Comparison of ENCODE assay signal across 23 cellular contexts in the genomic region with DNA sequence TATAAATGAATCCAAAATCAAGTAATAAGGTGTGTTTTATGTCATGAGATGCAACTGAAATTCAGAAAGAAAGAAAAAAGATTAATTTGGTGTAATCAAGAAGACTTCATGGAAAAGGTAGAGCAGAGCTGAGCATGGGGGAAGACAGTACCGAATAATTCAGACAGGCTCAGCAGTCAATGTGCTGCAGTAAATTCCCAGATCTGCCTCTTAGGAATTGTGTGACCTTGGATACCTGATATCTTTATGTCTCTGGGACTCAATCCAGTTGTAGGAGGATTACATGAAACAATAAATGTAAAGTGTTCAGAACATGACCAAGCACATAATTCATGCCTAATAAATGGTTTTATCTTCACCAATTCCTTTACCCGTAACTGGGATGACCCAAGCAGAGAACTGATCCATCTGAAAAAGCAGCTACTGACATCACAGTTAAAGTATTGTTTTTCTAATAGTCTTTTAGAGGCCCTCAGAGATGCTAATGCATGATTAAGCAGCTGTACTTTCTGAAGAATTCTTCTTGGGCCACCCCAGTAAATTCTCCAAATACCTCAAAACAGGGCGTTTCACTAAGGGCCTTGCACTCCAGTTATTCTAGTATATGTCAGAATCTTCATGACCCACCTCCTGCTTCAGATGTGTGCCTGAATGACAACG. TPM values are rescaled to one million over a fixed set of nuclear protein-coding genes. Genes with fewer than 3 reads are reported as not detected.
A peak's percentile ranks its signal among the peaks of the same experiment; 100 is the strongest.
DNase-seq lines count a peak whose midpoint lies in the region; FAIRE-seq and TF ChIP-seq lines count a peak whose summit lies in the region.
"Had no signal": no experiment of that assay in that cellular context is flagged by ENCODE, and none has a peak within 500 bp of the region (broad histone marks: within the 10 kb centered on the region; RNA-seq: fewer than 3 reads in every experiment).

No MANE protein-coding gene starts in this region.

- H3K27ac ChIP-seq in GM23248 (no peak overlapping the region), iPS-18a (ENCODE audit: low read length) (peak overlapping the region; percentile 70)
- H3K27ac ChIP-seq: gastroesophageal sphincter, skin epidermis had no signal

- no peaks in the 10 kb centered on the region for H3K9me3 Mint-ChIP-seq in nephron
- H3K9me3 Mint-ChIP-seq: naive thymus-derived CD4-positive, alpha-beta T cell had no signal

- H3K36me3 ChIP-seq in GM23248 (ENCODE audit: low read depth) (no peaks in the 10 kb centered on the region), iPS-18a (ENCODE audit: control insufficient read depth, low read depth, low read length) (no peaks in the 10 kb centered on the region)
- H3K36me3 ChIP-seq: gastroesophageal sphincter had no signal

- no peak overlapping the region for H2AFZ ChIP-seq in GM23248

- H3K27me3 ChIP-seq in GM23248 (replicated peaks; ENCODE audit: insufficient read depth) = no peaks in the 10 kb centered on the region
- no peaks in the 10 kb centered on the region for H3K27me3 ChIP-seq in iPS-18a (ENCODE audit: control insufficient read depth, insufficient read depth, low read length)
- H3K27me3 ChIP-seq: gastroesophageal sphincter had no signal

- H3K79me2 ChIP-seq in GM23248 (ENCODE audit: insufficient read depth) = no peaks in the 10 kb centered on the region

- H3K9me2 ChIP-seq in GM23248 (ENCODE audit: insufficient read depth) = no peaks in the 10 kb centered on the region

- no peak for FAIRE-seq in GM19239 (lab: Jason Lieb, UNC)

- H3K9me3 ChIP-seq in GM23248 (ENCODE audit: low read depth) (no peaks in the 10 kb centered on the region), iPS-18a (ENCODE audit: control insufficient read depth, low read depth, low read length) (no peaks in the 10 kb centered on the region)
- H3K9me3 ChIP-seq: gastroesophageal sphincter had no signal

- 8 to 12% methylated on average over 4 of the region's 4 CpGs for WGBS in GM23248 (ENCODE audit: low coverage in 1 of 2, low lambda C conversion rate in 2 of 2, missing lambda C conversion rate in 2 of 2), 2 experiments

- no peaks in the 10 kb centered on the region for H3K27me3 Mint-ChIP-seq in nephron (ENCODE audit: low read depth)

- peaks cover 37% of the 10 kb centered on the region for H3K4me1 Mint-ChIP-seq in nephron

- H3K4me1 ChIP-seq in GM23248 (ENCODE audit: insufficient read depth) (no peaks in the 10 kb centered on the region), iPS-18a (ENCODE audit: control insufficient read depth, low read depth, low read length) (peaks cover 28% of the 10 kb centered on the region)
- H3K4me1 ChIP-seq: gastroesophageal sphincter had no signal

- peak; percentile 6 for DNase-seq in GM23248
- DNase-seq in M059J (ENCODE audit: low read depth) = peak; percentile 30
- no peak for DNase-seq in COR-L47 (lab: John Stamatoyannopoulos, UW)
- no peak for DNase-seq in ecto neural progenitor cell (ENCODE audit: low spot score)
- no peak for DNase-seq in GM19239 (ENCODE audit: insufficient read length, low spot score)
- no peak for DNase-seq in C1 segment of cervical spinal cord (lab: John Stamatoyannopoulos, UW)
- DNase-seq: activated CD4-positive, alpha-beta T cell treated with anti-CD3 and anti-CD28 coated beads, Interleukin-2, amount 50 U/mL, for 1 hour; activated effector memory CD4-positive, alpha-beta T cell treated with anti-CD3 and anti-CD28 coated beads, Interleukin-2, amount 50 U/mL, for 16 hours; naive thymus-derived CD4-positive, alpha-beta T cell; NCI-H1417; NCI-H524 treated with DMSO at 0.1 percent for 48 hours; SHP77; stimulated activated CD4-positive, alpha-beta T cell treated with anti-CD3 and anti-CD28 coated beads, Interleukin-4, amount 100 ng/mL, for 24 hours; T-helper 1 cell had no signal

- no peak for TF ChIP-seq CTCF in nephron (IDR thresholded peaks at IDR 0.05; ENCODE audit: unreplicated experiment in 3 of 3)

- no peaks in the 10 kb centered on the region for H3F3A ChIP-seq in GM23248 (ENCODE audit: insufficient read depth)

- H3K4me2 ChIP-seq in GM23248 (ENCODE audit: unreplicated experiment) = no peak overlapping the region

- no peak overlapping the region for H3K4me3 ChIP-seq in GM23248
- peak overlapping the region; percentile 23 for H3K4me3 ChIP-seq in iPS-18a (ENCODE audit: low read length)
- H3K4me3 ChIP-seq: gastroesophageal sphincter, lung, skin epidermis had no signal

- no peaks in the 10 kb centered on the region for H3K36me3 Mint-ChIP-seq in nephron (ENCODE audit: low read depth)
- H3K36me3 Mint-ChIP-seq: naive thymus-derived CD4-positive, alpha-beta T cell had no signal

- H3K27ac Mint-ChIP-seq in nephron = peak overlapping the region in 2 of 3 experiments; percentile 74 to 84
- H3K27ac Mint-ChIP-seq: naive thymus-derived CD4-positive, alpha-beta T cell had no signal

- H3K9ac ChIP-seq in GM23248 (no peak overlapping the region), iPS-18a (ENCODE audit: low read length) (no peak overlapping the region)

- H3K4me3 Mint-ChIP-seq in nephron = no peak overlapping the region
- H3K4me3 Mint-ChIP-seq: naive thymus-derived CD4-positive, alpha-beta T cell had no signal

- H4K20me1 ChIP-seq in GM23248 (ENCODE audit: insufficient read depth) = no peaks in the 10 kb centered on the region

- in situ Hi-C loops in GM23248 (cut with MboI) = no loop called here

RNA-seq across cellular contexts. Expression of a gene that starts 7.8 kb away (rescaled TPM):
- not detected in 2 replicates for total RNA-seq in GM23248 (2014; rRNA removed; shearing (Covaris generic))
- not detected in 2 replicates for polyA plus RNA-seq in GM23248 (2016; fragmentation: Nextera tagmentation; extraction: Ambion mirVana)
- total RNA-seq in M059J (2014; rRNA removed; shearing (Covaris generic)) = 0.27 TPM in 1 of 2 replicates, not detected in the other
- total RNA-seq: cardiac septum; esophagus mucosa; gastroesophageal sphincter; HT1080; lung; naive thymus-derived CD4-positive, alpha-beta T cell; posterior vena cava had no signal
- polyA plus RNA-seq: lung; naive thymus-derived CD4-positive, alpha-beta T cell had no signal

RNA-seq across cellular contexts. Expression of a gene that starts 14.8 kb away (rescaled TPM):
- total RNA-seq in GM23248 (2014; rRNA removed; shearing (Covaris generic)) = not detected in 2 replicates
- polyA plus RNA-seq in GM23248 (2016; fragmentation: Nextera tagmentation; extraction: Ambion mirVana) = not detected in 2 replicates
- not detected in 2 replicates for total RNA-seq in M059J (2014; rRNA removed; shearing (Covaris generic))
- total RNA-seq: cardiac septum; esophagus mucosa; gastroesophageal sphincter; HT1080; lung; naive thymus-derived CD4-positive, alpha-beta T cell; posterior vena cava had no signal
- polyA plus RNA-seq: lung; naive thymus-derived CD4-positive, alpha-beta T cell had no signal

RNA-seq across cellular contexts. Expression of a gene that starts 44.8 kb away (rescaled TPM):
- total RNA-seq in GM23248 (2014; rRNA removed; shearing (Covaris generic)) = not detected in 2 replicates
- polyA plus RNA-seq in GM23248 (2016; fragmentation: Nextera tagmentation; extraction: Ambion mirVana) = 0.13 and 0.20 TPM in 2 replicates
- not detected in 2 replicates for total RNA-seq in M059J (2014; rRNA removed; shearing (Covaris generic))
- total RNA-seq: cardiac septum, HT1080 had no signal

Comparison
In these comparisons a context has a peak if more than half of its experiments do, and no peak if none do; other contexts are left out.
1. DNase-seq: peak in GM23248 (single experiment) and M059J (single experiment); none in COR-L47 (single experiment), ecto neural progenitor cell (single experiment), GM19239 (single experiment) and C1 segment of cervical spinal cord (0 of 14).